8 cellular contexts compared by ENCODE assay signal in genomic region chr3:11641683-11642407, GRCh38. TPM values are rescaled to one million over a fixed set of nuclear protein-coding genes. Genes with fewer than 3 reads are reported as not detected.
A peak's percentile ranks its signal among the peaks of the same experiment; 100 is the strongest.
DNase-seq lines count a peak whose midpoint lies in the region; ATAC-seq and TF ChIP-seq lines count a peak whose summit lies in the region.

No MANE protein-coding gene starts in this region.

- no peak for TF ChIP-seq CTCF in cardiac fibroblast (IDR thresholded peaks at IDR 0.05; ENCODE audit: low read depth, low read length)
- no peak for TF ChIP-seq CTCF in lower lobe of right lung (IDR thresholded peaks at IDR 0.05)
- no peak for TF ChIP-seq CTCF in tibial nerve (IDR thresholded peaks at IDR 0.05)

- ATAC-seq in lower lobe of right lung (no peak), GM19328 (IDR thresholded peaks at IDR 0.05; ENCODE audit: unreplicated experiment) (no peak), HG02852 (IDR thresholded peaks at IDR 0.05; ENCODE audit: unreplicated experiment) (no peak)

- H3K4me1 ChIP-seq in lower lobe of right lung = peaks cover 57% of the 10 kb centered on the region
- peaks cover 0 to 52% (median 27%) of the 10 kb centered on the region in 4 donors for H3K4me1 ChIP-seq in tibial nerve

- DNase-seq in activated naive CD4-positive, alpha-beta T cell treated with anti-CD3 and anti-CD28 coated beads for 36 hours = no peak
- DNase-seq in activated naive CD4-positive, alpha-beta T cell (lab: John Stamatoyannopoulos, UW) = no peak
- DNase-seq in NCI-H748 treated with DMSO at 0.1 percent for 48 hours (lab: John Stamatoyannopoulos, UW) = peak; percentile 5
- peak; percentile 66 to 76 for DNase-seq in cardiac fibroblast (ENCODE audit: low read depth in 2 of 2)
- DNase-seq in lower lobe of right lung = no peak
- DNase-seq in tibial nerve (ENCODE audit: low spot score in 2 of 2) = no peak

- TF ChIP-seq POLR2A in tibial nerve (IDR thresholded peaks at IDR 0.05) = peak in 1 of 2 donors; percentile 24

- H3K36me3 ChIP-seq in lower lobe of right lung (no peaks in the 10 kb centered on the region), tibial nerve (no peaks in the 10 kb centered on the region)

- H3K36me3 Mint-ChIP-seq in activated naive CD4-positive, alpha-beta T cell treated with anti-CD3 and anti-CD28 coated beads for 36 hours (ENCODE audit: low read depth) = no peaks in the 10 kb centered on the region

- CTCF ChIA-PET in activated naive CD4-positive, alpha-beta T cell treated with anti-CD3 and anti-CD28 coated beads for 36 hours (lab: Charles Lee) = interaction anchor here (0.9 kb wide), 1 partner anchor 13 kb away, joined by 4 read pairs; no protein-coding TSS in a partner anchor

- H3K4me3 ChIP-seq in cardiac fibroblast (replicated peaks in 1 of 2; ENCODE audit: low read depth in 2 of 2, low read length in 2 of 2) = peak overlapping the region; percentile 69 to 90
- H3K4me3 ChIP-seq in lower lobe of right lung = peak overlapping the region; percentile 69
- H3K4me3 ChIP-seq in tibial nerve = peak overlapping the region; percentile 58 to 69 (median 64)

- H3K9me3 ChIP-seq in lower lobe of right lung = no peaks in the 10 kb centered on the region
- no peaks in the 10 kb centered on the region for H3K9me3 ChIP-seq in tibial nerve

- H3K4me3 Mint-ChIP-seq in activated naive CD4-positive, alpha-beta T cell treated with anti-CD3 and anti-CD28 coated beads for 36 hours = peak overlapping the region; percentile 98

- H3K27ac Mint-ChIP-seq in activated naive CD4-positive, alpha-beta T cell treated with anti-CD3 and anti-CD28 coated beads for 36 hours = peak overlapping the region; percentile 89

- H3K4me1 Mint-ChIP-seq in activated naive CD4-positive, alpha-beta T cell treated with anti-CD3 and anti-CD28 coated beads for 36 hours (ENCODE audit: low read depth) = peaks cover 48% of the 10 kb centered on the region

- no peaks in the 10 kb centered on the region for H3K27me3 Mint-ChIP-seq in activated naive CD4-positive, alpha-beta T cell treated with anti-CD3 and anti-CD28 coated beads for 36 hours (ENCODE audit: low read depth)

- H3K27ac ChIP-seq in lower lobe of right lung (peak overlapping the region; percentile 87), tibial nerve (peak overlapping the region; percentile 85 to 97 (median 92))

- TF ChIP-seq EP300 in tibial nerve (IDR thresholded peaks at IDR 0.05) = no peak

- no peaks in the 10 kb centered on the region for H3K9me3 Mint-ChIP-seq in activated naive CD4-positive, alpha-beta T cell treated with anti-CD3 and anti-CD28 coated beads for 36 hours

- intact Hi-C loops in activated naive CD4-positive, alpha-beta T cell treated with anti-CD3 and anti-CD28 coated beads for 36 hours (cut with micrococcal nuclease) = loop anchor here (1.0 to 10.0 kb wide), 5 partner anchors 16 to 1783 kb away; partner anchors contain the start of gene NUP210
- intact Hi-C loops in lower lobe of right lung (cut with DNase I) = loop anchor here (5.0 kb wide), 1 partner anchor 265 kb away; no protein-coding TSS in a partner anchor

- 1% methylated on average over 13 of the region's 13 CpGs for WGBS in tibial nerve, 2 donors

- no peaks in the 10 kb centered on the region for H3K27me3 ChIP-seq in lower lobe of right lung (ENCODE audit: low read depth)
- no peaks in the 10 kb centered on the region for H3K27me3 ChIP-seq in tibial nerve

RNA-seq across cellular contexts. Expression of gene VGLL4, which starts 1.9 kb away (rescaled TPM):
- 1 to 10 TPM; 6.3 to 7.7 TPM for total RNA-seq in activated naive CD4-positive, alpha-beta T cell treated with anti-CD3 and anti-CD28 coated beads for 36 hours
- total RNA-seq in lower lobe of right lung (45.5 TPM), tibial nerve (100 to 1,000 TPM; 106 to 205 (median 110) TPM)

Comparison
In these comparisons a context has a peak if more than half of its experiments do, and no peak if none do; other contexts are left out.
1. DNase-seq: peak in NCI-H748 treated with DMSO at 0.1 percent for 48 hours (single experiment) and cardiac fibroblast (2 of 2); none in activated naive CD4-positive, alpha-beta T cell treated with anti-CD3 and anti-CD28 coated beads for 36 hours (single experiment), activated naive CD4-positive, alpha-beta T cell (0 of 4), lower lobe of right lung (single experiment) and tibial nerve (0 of 2).
2. Peak in every context shown above with its lines, with median percentiles within 50 percentile points of each other: H3K4me3 ChIP-seq.